Comparison of ENCODE assay signal across 1 cellular context in genomic region chr2:48258750-48259149, GRCh38.
TF ChIP-seq lines count a peak whose summit lies in the region.

No MANE protein-coding gene starts in this region.

TF ChIP-seq in H1, 55 proteins besides CTCF, POLR2A, EP300 and RAD21:
- TF ChIP-seq NANOG (IDR thresholded peaks at IDR 0.05; ENCODE audit: insufficient read depth, low read depth, low read length, poor library complexity, severe bottlenecking) = no peak
- no peak for TF ChIP-seq SP2 (IDR thresholded peaks at IDR 0.05; ENCODE audit: low read length)
- TF ChIP-seq SRF (IDR thresholded peaks at IDR 0.05; ENCODE audit: low read depth, low read length) = no peak
- TF ChIP-seq, protein P1, sequence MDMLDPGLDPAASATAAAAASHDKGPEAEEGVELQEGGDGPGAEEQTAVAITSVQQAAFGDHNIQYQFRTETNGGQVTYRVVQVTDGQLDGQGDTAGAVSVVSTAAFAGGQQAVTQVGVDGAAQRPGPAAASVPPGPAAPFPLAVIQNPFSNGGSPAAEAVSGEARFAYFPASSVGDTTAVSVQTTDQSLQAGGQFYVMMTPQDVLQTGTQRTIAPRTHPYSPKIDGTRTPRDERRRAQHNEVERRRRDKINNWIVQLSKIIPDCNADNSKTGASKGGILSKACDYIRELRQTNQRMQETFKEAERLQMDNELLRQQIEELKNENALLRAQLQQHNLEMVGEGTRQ (IDR thresholded peaks at IDR 0.05; ENCODE audit: low read length) = no peak
- TF ChIP-seq RFX5 (IDR thresholded peaks at IDR 0.05; ENCODE audit: borderline replicate concordance, low read depth, low read length) = no peak
- TF ChIP-seq SIRT6 (IDR thresholded peaks at IDR 0.05; ENCODE audit: low read length) = no peak
- TF ChIP-seq RBBP5 (IDR thresholded peaks at IDR 0.05; ENCODE audit: borderline replicate concordance, low read depth, low read length) = no peak
- TF ChIP-seq HDAC6 (IDR thresholded peaks at IDR 0.05; ENCODE audit: low read depth, low read length) = no peak
- TF ChIP-seq CREB1 (IDR thresholded peaks at IDR 0.05) = no peak
- TF ChIP-seq CHD2 (IDR thresholded peaks at IDR 0.05; ENCODE audit: low read length) = no peak
- TF ChIP-seq TCF12 (IDR thresholded peaks at IDR 0.05; ENCODE audit: low read depth, low read length) = no peak
- TF ChIP-seq RXRA (IDR thresholded peaks at IDR 0.05; ENCODE audit: insufficient read depth, low read depth, low read length) = no peak
- TF ChIP-seq RNF2 (IDR thresholded peaks at IDR 0.05; ENCODE audit: borderline replicate concordance, low read depth, low read length, missing control alignments, poor library complexity, severe bottlenecking) = no peak
- no peak for TF ChIP-seq E2F6 (IDR thresholded peaks at IDR 0.05)
- TF ChIP-seq GABPA (IDR thresholded peaks at IDR 0.05; ENCODE audit: borderline replicate concordance, insufficient read depth, low read length) = no peak
- TF ChIP-seq, protein P2, sequence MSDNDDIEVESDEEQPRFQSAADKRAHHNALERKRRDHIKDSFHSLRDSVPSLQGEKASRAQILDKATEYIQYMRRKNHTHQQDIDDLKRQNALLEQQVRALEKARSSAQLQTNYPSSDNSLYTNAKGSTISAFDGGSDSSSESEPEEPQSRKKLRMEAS (IDR thresholded peaks at IDR 0.05) = no peak
